In genomic region chr7:36658603-36659516, GRCh38 we compare ENCODE assay signal across 8 cellular contexts.
DNase-seq lines count a peak whose midpoint lies in the region; ATAC-seq lines count a peak whose summit lies in the region.

No MANE protein-coding gene starts in this region.

- intact Hi-C loops in head of caudate nucleus (cut with DNase I) = loop anchor here (10.0 kb wide), 1 partner anchor 1506 kb away; no protein-coding TSS in a partner anchor

- DNase-seq in NCI-H1694 (lab: John Stamatoyannopoulos, UW) (peak; percentile 32), NCI-H1694 treated with DMSO at 0.1 percent for 48 hours (lab: John Stamatoyannopoulos, UW) (no peak), SJCRH30 (peak; percentile 63 to 87), glomerular visceral epithelial cell (ENCODE audit: extremely low spot score) (peak; percentile 92), smooth muscle cell of the brain vasculature (ENCODE audit: low read depth, low spot score) (peak; percentile 37), RPMI8226 (no peak), head of caudate nucleus (no peak)

- no peaks in the 10 kb centered on the region for H3K36me3 ChIP-seq in SJCRH30

- no peaks in the 10 kb centered on the region for H3K27me3 ChIP-seq in SJCRH30

- no peaks in the 10 kb centered on the region for H3K9me3 ChIP-seq in SJCRH30 (replicated peaks)

- peaks cover 21% of the 10 kb centered on the region for H3K4me1 ChIP-seq in SJCRH30

- peak overlapping the region; percentile 61 for H3K27ac ChIP-seq in SJCRH30

- ATAC-seq in HG02571 (IDR thresholded peaks at IDR 0.05; ENCODE audit: unreplicated experiment) = no peak

- H3K4me3 ChIP-seq in SJCRH30 = no peak overlapping the region

Comparison
In these comparisons a context has a peak if more than half of its experiments do, and no peak if none do; other contexts are left out.
1. DNase-seq: peak in NCI-H1694 (single experiment), SJCRH30 (2 of 2), glomerular visceral epithelial cell (single experiment) and smooth muscle cell of the brain vasculature (single experiment); none in NCI-H1694 treated with DMSO at 0.1 percent for 48 hours (single experiment), RPMI8226 (single experiment) and head of caudate nucleus (0 of 42).